ENCODE assay signal across 1 cellular context in the genomic region with DNA sequence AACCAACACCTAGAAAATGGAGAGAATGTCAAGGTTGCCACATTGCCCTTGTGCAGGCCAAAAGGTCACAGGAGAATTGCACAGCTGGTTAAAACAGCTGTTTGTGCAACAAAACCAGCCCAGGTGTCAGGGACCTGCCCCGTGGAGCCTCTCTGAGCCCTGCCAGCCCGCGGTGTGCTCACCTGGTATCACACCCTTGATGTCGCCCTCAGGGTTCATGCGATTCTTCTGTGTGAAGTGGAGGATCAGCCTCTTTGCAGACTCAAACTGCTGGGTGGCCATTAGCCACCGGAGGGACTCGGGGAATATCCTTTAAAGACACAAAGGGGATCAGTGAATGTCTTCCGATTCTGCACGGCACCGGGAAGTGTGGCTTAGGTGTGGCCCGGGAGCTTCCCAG.
TF ChIP-seq lines count a peak whose summit lies in the region.

No MANE protein-coding gene starts in this region.

TF ChIP-seq in HepG2, 621 proteins besides CTCF, POLR2A, EP300 and RAD21 (continued from another document):
- TF ChIP-seq, protein P1, sequence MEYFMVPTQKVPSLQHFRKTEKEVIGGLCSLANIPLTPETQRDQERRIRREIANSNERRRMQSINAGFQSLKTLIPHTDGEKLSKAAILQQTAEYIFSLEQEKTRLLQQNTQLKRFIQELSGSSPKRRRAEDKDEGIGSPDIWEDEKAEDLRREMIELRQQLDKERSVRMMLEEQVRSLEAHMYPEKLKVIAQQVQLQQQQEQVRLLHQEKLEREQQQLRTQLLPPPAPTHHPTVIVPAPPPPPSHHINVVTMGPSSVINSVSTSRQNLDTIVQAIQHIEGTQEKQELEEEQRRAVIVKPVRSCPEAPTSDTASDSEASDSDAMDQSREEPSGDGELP (IDR thresholded peaks at IDR 0.05; ENCODE audit: borderline replicate concordance, low read depth): peak; percentile 74
- no peak for TF ChIP-seq GTF2F1 (IDR thresholded peaks at IDR 0.05; ENCODE audit: low read length)
- TF ChIP-seq, protein P2, sequence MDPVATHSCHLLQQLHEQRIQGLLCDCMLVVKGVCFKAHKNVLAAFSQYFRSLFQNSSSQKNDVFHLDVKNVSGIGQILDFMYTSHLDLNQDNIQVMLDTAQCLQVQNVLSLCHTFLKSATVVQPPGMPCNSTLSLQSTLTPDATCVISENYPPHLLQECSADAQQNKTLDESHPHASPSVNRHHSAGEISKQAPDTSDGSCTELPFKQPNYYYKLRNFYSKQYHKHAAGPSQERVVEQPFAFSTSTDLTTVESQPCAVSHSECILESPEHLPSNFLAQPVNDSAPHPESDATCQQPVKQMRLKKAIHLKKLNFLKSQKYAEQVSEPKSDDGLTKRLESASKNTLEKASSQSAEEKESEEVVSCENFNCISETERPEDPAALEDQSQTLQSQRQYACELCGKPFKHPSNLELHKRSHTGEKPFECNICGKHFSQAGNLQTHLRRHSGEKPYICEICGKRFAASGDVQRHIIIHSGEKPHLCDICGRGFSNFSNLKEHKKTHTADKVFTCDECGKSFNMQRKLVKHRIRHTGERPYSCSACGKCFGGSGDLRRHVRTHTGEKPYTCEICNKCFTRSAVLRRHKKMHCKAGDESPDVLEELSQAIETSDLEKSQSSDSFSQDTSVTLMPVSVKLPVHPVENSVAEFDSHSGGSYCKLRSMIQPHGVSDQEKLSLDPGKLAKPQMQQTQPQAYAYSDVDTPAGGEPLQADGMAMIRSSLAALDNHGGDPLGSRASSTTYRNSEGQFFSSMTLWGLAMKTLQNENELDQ (CRISPR knock-in tag; IDR thresholded peaks at IDR 0.05; ENCODE audit: borderline replicate concordance): no peak
- TF ChIP-seq YY1 (IDR thresholded peaks at IDR 0.05; ENCODE audit: insufficient read depth, insufficient replicate concordance, low read depth, low read length): no peak
- peak; percentile 65 for TF ChIP-seq NR2F6 (IDR thresholded peaks at IDR 0.05)
- no peak for TF ChIP-seq NR2F6 (CRISPR knock-in tag; IDR thresholded peaks at IDR 0.05)
- TF ChIP-seq ZEB1 (IDR thresholded peaks at IDR 0.05; ENCODE audit: insufficient replicate concordance, low read depth): no peak
- TF ChIP-seq, protein P3, sequence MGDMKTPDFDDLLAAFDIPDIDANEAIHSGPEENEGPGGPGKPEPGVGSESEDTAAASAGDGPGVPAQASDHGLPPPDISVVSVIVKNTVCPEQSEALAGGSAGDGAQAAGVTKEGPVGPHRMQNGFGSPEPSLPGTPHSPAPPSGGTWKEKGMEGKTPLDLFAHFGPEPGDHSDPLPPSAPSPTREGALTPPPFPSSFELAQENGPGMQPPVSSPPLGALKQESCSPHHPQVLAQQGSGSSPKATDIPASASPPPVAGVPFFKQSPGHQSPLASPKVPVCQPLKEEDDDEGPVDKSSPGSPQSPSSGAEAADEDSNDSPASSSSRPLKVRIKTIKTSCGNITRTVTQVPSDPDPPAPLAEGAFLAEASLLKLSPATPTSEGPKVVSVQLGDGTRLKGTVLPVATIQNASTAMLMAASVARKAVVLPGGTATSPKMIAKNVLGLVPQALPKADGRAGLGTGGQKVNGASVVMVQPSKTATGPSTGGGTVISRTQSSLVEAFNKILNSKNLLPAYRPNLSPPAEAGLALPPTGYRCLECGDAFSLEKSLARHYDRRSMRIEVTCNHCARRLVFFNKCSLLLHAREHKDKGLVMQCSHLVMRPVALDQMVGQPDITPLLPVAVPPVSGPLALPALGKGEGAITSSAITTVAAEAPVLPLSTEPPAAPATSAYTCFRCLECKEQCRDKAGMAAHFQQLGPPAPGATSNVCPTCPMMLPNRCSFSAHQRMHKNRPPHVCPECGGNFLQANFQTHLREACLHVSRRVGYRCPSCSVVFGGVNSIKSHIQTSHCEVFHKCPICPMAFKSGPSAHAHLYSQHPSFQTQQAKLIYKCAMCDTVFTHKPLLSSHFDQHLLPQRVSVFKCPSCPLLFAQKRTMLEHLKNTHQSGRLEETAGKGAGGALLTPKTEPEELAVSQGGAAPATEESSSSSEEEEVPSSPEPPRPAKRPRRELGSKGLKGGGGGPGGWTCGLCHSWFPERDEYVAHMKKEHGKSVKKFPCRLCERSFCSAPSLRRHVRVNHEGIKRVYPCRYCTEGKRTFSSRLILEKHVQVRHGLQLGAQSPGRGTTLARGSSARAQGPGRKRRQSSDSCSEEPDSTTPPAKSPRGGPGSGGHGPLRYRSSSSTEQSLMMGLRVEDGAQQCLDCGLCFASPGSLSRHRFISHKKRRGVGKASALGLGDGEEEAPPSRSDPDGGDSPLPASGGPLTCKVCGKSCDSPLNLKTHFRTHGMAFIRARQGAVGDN (CRISPR knock-in tag; IDR thresholded peaks at IDR 0.05): peak; percentile 40
- 0 out of 2 replicates have a peak, but pooled peaks have one; percentile 6 for TF ChIP-seq HNF4A (CRISPR knock-in tag; IDR thresholded peaks at IDR 0.05)
- no peak for TF ChIP-seq SOX6 (IDR thresholded peaks at IDR 0.05)
- TF ChIP-seq SOX6 (CRISPR knock-in tag; IDR thresholded peaks at IDR 0.05): 0 out of 2 replicates have a peak, but pooled peaks have one; percentile 3
